Comparison of ENCODE assay signal across 1 cellular context in genomic region chr6:31680841-31681671, GRCh38.
TF ChIP-seq lines count a peak whose summit lies in the region.

Gene LY6G5C (minus strand): TSS chr6:31681067. CDS start chr6:31680373, 694 bp downstream.

TF ChIP-seq in K562, 482 proteins besides CTCF, POLR2A, EP300 and RAD21 (continued from another document and continues in another):
- TF ChIP-seq TRIM25 (IDR thresholded peaks at IDR 0.05; ENCODE audit: borderline replicate concordance) (0 out of 2 replicates have a peak, but pooled peaks have one; percentile 28), STAG1 (CRISPR knock-in tag; IDR thresholded peaks at IDR 0.05; ENCODE audit: borderline replicate concordance) (peak; percentile 93), ZKSCAN1 (IDR thresholded peaks at IDR 0.05; ENCODE audit: low read depth, low read length) (no peak), NR0B1 (IDR thresholded peaks at IDR 0.05; ENCODE audit: partially characterized antibody) (no peak), ELF4 (CRISPR knock-in tag; IDR thresholded peaks at IDR 0.05) (0 out of 2 replicates have a peak, but pooled peaks have one; percentile 38), ARID3B (CRISPR knock-in tag; IDR thresholded peaks at IDR 0.05; ENCODE audit: borderline replicate concordance) (no peak), STAT6 (CRISPR knock-in tag; IDR thresholded peaks at IDR 0.05) (no peak), ZFX (CRISPR knock-in tag; IDR thresholded peaks at IDR 0.05) (no peak), ZNF217 (CRISPR knock-in tag; IDR thresholded peaks at IDR 0.05) (no peak), FOS (IDR thresholded peaks at IDR 0.05; ENCODE audit: extremely low read depth, insufficient read length) (no peak), RBM34 (IDR thresholded peaks at IDR 0.05; ENCODE audit: borderline replicate concordance, insufficient read depth, low read length) (no peak), ZNF407 (IDR thresholded peaks at IDR 0.05; ENCODE audit: low read depth) (no peak), MEIS2 (IDR thresholded peaks at IDR 0.05; ENCODE audit: partially characterized antibody) (no peak), ZNF57 (CRISPR knock-in tag; IDR thresholded peaks at IDR 0.05) (no peak), HNRNPK (IDR thresholded peaks at IDR 0.05; ENCODE audit: low read depth, low read length, poor library complexity, severe bottlenecking) (no peak), HNRNPLL (IDR thresholded peaks at IDR 0.05; ENCODE audit: low read depth, low read length, poor library complexity, severe bottlenecking) (no peak), HDAC2 (IDR thresholded peaks at IDR 0.05) (no peak), ATF4 (CRISPR knock-in tag; IDR thresholded peaks at IDR 0.05) (peak; percentile 11; the same call in 1 of the 2 replicates), SRF (CRISPR knock-in tag; IDR thresholded peaks at IDR 0.05) (no peak), POLR3G (IDR thresholded peaks at IDR 0.05; ENCODE audit: extremely low read depth, insufficient read length, insufficient replicate concordance) (no peak), CREM (IDR thresholded peaks at IDR 0.05; ENCODE audit: low read depth) (peak; percentile 74), MXD1 (CRISPR knock-in tag; IDR thresholded peaks at IDR 0.05; ENCODE audit: borderline replicate concordance, poor library complexity, severe bottlenecking) (no peak), BHLHE40 (IDR thresholded peaks at IDR 0.05; ENCODE audit: low read length) (0 out of 2 replicates have a peak, but pooled peaks have one; percentile 20), SMAD2 (IDR thresholded peaks at IDR 0.05; ENCODE audit: low read depth, low read length) (no peak), PRMT5 (CRISPR knock-in tag; IDR thresholded peaks at IDR 0.05) (0 out of 2 replicates have a peak, but pooled peaks have one; percentile 53), ZBTB26 (CRISPR knock-in tag; IDR thresholded peaks at IDR 0.05) (no peak), ZBTB33 (CRISPR knock-in tag; IDR thresholded peaks at IDR 0.05) (peak; percentile 86), TARDBP (IDR thresholded peaks at IDR 0.05) (peak; percentile 58; the same call in 1 of the 2 replicates), PTTG1 (tag; IDR thresholded peaks at IDR 0.05; ENCODE audit: low read depth) (no peak), CBX8 (IDR thresholded peaks at IDR 0.05; ENCODE audit: borderline replicate concordance, extremely low read depth, low read depth, low read length, poor library complexity, severe bottlenecking) (no peak), PPARD (CRISPR knock-in tag; IDR thresholded peaks at IDR 0.05) (no peak), ZNF436 (CRISPR knock-in tag; IDR thresholded peaks at IDR 0.05) (no peak), FOXP1 (CRISPR knock-in tag; IDR thresholded peaks at IDR 0.05) (no peak), ZNF780A (CRISPR knock-in tag; IDR thresholded peaks at IDR 0.05) (no peak), ZNF280A (IDR thresholded peaks at IDR 0.05; ENCODE audit: low read depth, partially characterized antibody) (peak; percentile 23), ZBTB17 (CRISPR knock-in tag; IDR thresholded peaks at IDR 0.05) (no peak)
